8 cellular contexts compared by ENCODE assay signal in genomic region chr2:229714080-229714735, GRCh38. TPM values are rescaled to one million over a fixed set of nuclear protein-coding genes. Genes with fewer than 3 reads are reported as not detected.
DNase-seq lines count a peak whose midpoint lies in the region; ATAC-seq and TF ChIP-seq lines count a peak whose summit lies in the region.

Gene DNER (minus strand): TSS chr2:229714555. CDS start chr2:229714423, 132 bp downstream.

- H4K20me1 ChIP-seq in OCI-LY7 (ENCODE audit: insufficient read depth, low read length) = no peaks in the 10 kb centered on the region

- no peak within 1 kb of the TSS for H3K4me3 ChIP-seq in OCI-LY7 (ENCODE audit: low read depth, low read length, poor library complexity, severe bottlenecking)
- peak within 1 kb of the TSS; percentile 27 to 53 (median 43) for H3K4me3 ChIP-seq in heart right ventricle
- peak within 1 kb of the TSS; percentile 28 to 41 for H3K4me3 ChIP-seq in prostate gland

- CTCF ChIA-PET in OCI-LY7 (lab: Charles Lee; ENCODE audit: unreplicated experiment) = no interaction called here

- H3K4me1 ChIP-seq in OCI-LY7 (ENCODE audit: insufficient read depth, low read length, poor library complexity, severe bottlenecking) = no peaks in the 10 kb centered on the region
- peaks cover 2 to 21% (median 16%) of the 10 kb centered on the region in 9 donors for H3K4me1 ChIP-seq in heart right ventricle
- no peaks in the 10 kb centered on the region for H3K4me1 ChIP-seq in prostate gland (replicated peaks)

- H3K36me3 ChIP-seq in OCI-LY7 (ENCODE audit: insufficient read depth, low read length) (no peaks in the 10 kb centered on the region), heart right ventricle (no peaks in the 10 kb centered on the region), prostate gland (no peaks in the 10 kb centered on the region)

- no peak within 1 kb of the TSS for H2AFZ ChIP-seq in OCI-LY7 (ENCODE audit: low read length)

- ATAC-seq in HG03159 (IDR thresholded peaks at IDR 0.05; ENCODE audit: unreplicated experiment) (peak; percentile 83), heart right ventricle (peak in 6 of 8 donors; percentile 36 to 55 (median 46))

- no peak for TF ChIP-seq CTCF in OCI-LY7 (conservative IDR thresholded peaks at IDR 0.05; ENCODE audit: low read length)
- TF ChIP-seq CTCF in heart right ventricle (IDR thresholded peaks at IDR 0.05) = no peak
- TF ChIP-seq CTCF in prostate gland (IDR thresholded peaks at IDR 0.05) = no peak

- POLR2A ChIA-PET in OCI-LY7 (lab: Charles Lee) = no interaction called here

- no peak for TF ChIP-seq POLR2A in prostate gland (IDR thresholded peaks at IDR 0.05)

- H3K9me3 ChIP-seq in OCI-LY7 (ENCODE audit: low read length) (no peaks in the 10 kb centered on the region), heart right ventricle (no peaks in the 10 kb centered on the region), prostate gland (no peaks in the 10 kb centered on the region)

- 1% methylated on average over 51 to 84 of the region's 84 CpGs for WGBS in heart right ventricle, 2 donors
- 2% methylated on average over 48 of the region's 84 CpGs for WGBS in prostate gland

- H3K27ac ChIP-seq in OCI-LY7 (ENCODE audit: low read depth, low read length, poor library complexity, severe bottlenecking) (no peak within 1 kb of the TSS), heart right ventricle (no peak within 1 kb of the TSS), prostate gland (no peak within 1 kb of the TSS)

- H3K27me3 ChIP-seq in heart right ventricle (peaks cover 19 to 98% (median 79%) of the 10 kb centered on the region in 7 donors), prostate gland (replicated peaks; ENCODE audit: insufficient read depth) (peaks cover 4% of the 10 kb centered on the region)

- intact Hi-C loops in OCI-LY7 (cut with micrococcal nuclease; ENCODE audit: unreplicated experiment) = no loop called here
- intact Hi-C loops in heart right ventricle (cut with DNase I) = no loop called here
- intact Hi-C loops in prostate gland (cut with DNase I) = no loop called here

- no peaks in the 10 kb centered on the region for H3K79me2 ChIP-seq in OCI-LY7 (ENCODE audit: insufficient read depth, low read depth, low read length)

- DNase-seq in Ammon's horn (ENCODE audit: low spot score) (peak; percentile 84), GM19238 (ENCODE audit: insufficient read length, low spot score) (peak; percentile 47), OCI-LY7 (ENCODE audit: low spot score) (peak; percentile 11), heart right ventricle (peak in 1 of 2 donors; percentile 20), prostate gland (ENCODE audit: low spot score) (peak; percentile 30), NCI-H526 treated with DMSO at 0.1 percent for 48 hours (lab: John Stamatoyannopoulos, UW) (no peak)
- DNase-seq in activated naive CD4-positive, alpha-beta T cell treated with anti-CD3 and anti-CD28 coated beads, Interleukin-2, amount 50 U/mL, for 16 hours = peak; percentile 46

- no TSS peak for BruUV-seq in OCI-LY7 (replicated peaks; lab: Mats Ljungman, UMichigan)

- no peaks in the 10 kb centered on the region for H3K9me2 ChIP-seq in OCI-LY7 (ENCODE audit: insufficient read depth, low read length)

- H3K4me2 ChIP-seq in OCI-LY7 (ENCODE audit: low read length) = peak within 1 kb of the TSS; percentile 48; the same call in 1 of the 2 replicates

RNA-seq across cellular contexts. Expression of gene DNER, which starts in this region (rescaled TPM):
- not detected in 2 replicates for total RNA-seq in OCI-LY7 (2014; rRNA removed; shearing (Covaris generic))
- not detected in 2 replicates for total RNA-seq in OCI-LY7 (2022)
- total RNA-seq in heart right ventricle = 1 to 10 TPM in 2 of 10 donors, under 1 TPM in 6, not detected in 2; 0.13 to 1.8 (median 0.60) TPM
- polyA plus RNA-seq in heart right ventricle = 1 to 10 TPM in 1 of 2 donors, under 1 TPM in 1; 0.73 to 1.0 TPM
- 1 to 10 TPM; 2.6 to 6.0 TPM for total RNA-seq in prostate gland

Comparison
In these comparisons a context has a peak if more than half of its experiments do, and no peak if none do; other contexts are left out.
1. Peak in DNase-seq and H3K4me2 ChIP-seq in OCI-LY7; RNA of the gene not detected or under 1 TPM.